Comparison of ENCODE assay signal across 20 cellular contexts in the genomic region with DNA sequence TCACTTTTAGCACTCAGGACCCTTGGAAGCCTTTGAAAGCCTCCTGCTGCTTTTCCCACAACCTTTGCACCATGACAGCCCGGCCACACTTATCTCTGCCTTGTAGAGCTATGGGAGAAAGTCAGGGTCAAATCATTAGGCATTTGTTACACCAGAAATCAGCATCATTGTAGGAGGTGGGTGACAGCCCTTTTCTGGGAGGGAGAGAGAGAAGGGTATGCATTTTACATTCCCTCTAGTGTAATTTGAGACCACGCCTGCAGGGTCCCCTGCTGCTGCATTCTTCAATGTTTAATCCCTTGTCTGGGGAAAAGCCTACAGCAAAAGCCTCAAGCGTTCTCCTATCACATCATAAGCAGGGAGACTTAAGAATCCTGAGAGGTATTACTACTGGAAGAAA.
DNase-seq lines count a peak whose midpoint lies in the region; ATAC-seq, FAIRE-seq and TF ChIP-seq lines count a peak whose summit lies in the region.
"Had no signal": no experiment of that assay in that cellular context is flagged by ENCODE, and none has a peak within 500 bp of the region (broad histone marks: within the 10 kb centered on the region; RNA-seq: fewer than 3 reads in every experiment).

No MANE protein-coding gene starts in this region.

- no peak overlapping the region for H3K27ac ChIP-seq in A673 (ENCODE audit: low read depth, low read length, poor library complexity, severe bottlenecking)
- peak overlapping the region; percentile 47; the same call in 1 of the 2 replicates for H3K27ac ChIP-seq in H1 (ENCODE audit: low read depth, low read length)
- H3K27ac ChIP-seq in mesenchymal stem cell (ENCODE audit: low read length, poor library complexity, severe bottlenecking) = peak overlapping the region; percentile 87
- no peak overlapping the region for H3K27ac ChIP-seq in prostate gland
- H3K27ac ChIP-seq: adrenal gland, parathyroid adenoma had no signal

- H3K23ac ChIP-seq in H1 (ENCODE audit: insufficient read length) = no peak overlapping the region
- H3K23ac ChIP-seq in mesenchymal stem cell (ENCODE audit: low read length in 2 of 2) = no peak overlapping the region

- no peak overlapping the region for H3K56ac ChIP-seq in H1 (replicated peaks; ENCODE audit: insufficient read length, low read depth, low read length)

- H3K9ac ChIP-seq in H1 (replicated peaks in 1 of 4; ENCODE audit: extremely low read depth in 1 of 4, low read depth in 3 of 4, low read length in 3 of 4) = no peak overlapping the region
- no peak overlapping the region for H3K9ac ChIP-seq in mesenchymal stem cell (ENCODE audit: low read length)
- H3K9ac ChIP-seq: parathyroid adenoma had no signal

- TF ChIP-seq CTCF in A673 (conservative IDR thresholded peaks at IDR 0.05; ENCODE audit: low read depth, low read length) (peak; percentile 42), H1 (IDR thresholded peaks at IDR 0.05; ENCODE audit: control extremely low read depth in 1 of 3, insufficient read depth in 1 of 3, low read depth in 1 of 3, low read length in 3 of 3) (no peak), chondrocyte (IDR thresholded peaks at IDR 0.05) (no peak), prostate gland (IDR thresholded peaks at IDR 0.05) (no peak)

- H3K27me3 ChIP-seq in A673 (replicated peaks; ENCODE audit: insufficient read depth, low read depth, low read length, poor library complexity) (no peaks in the 10 kb centered on the region), H1 (replicated peaks in 1 of 4; ENCODE audit: control insufficient read depth in 3 of 4, extremely low read depth in 1 of 4, insufficient read depth in 3 of 4, low read length in 3 of 4) (no peaks in the 10 kb centered on the region), mesenchymal stem cell (ENCODE audit: control insufficient read depth in 1 of 2, insufficient read depth in 1 of 2, low read length in 2 of 2) (no peaks in the 10 kb centered on the region), prostate gland (replicated peaks; ENCODE audit: insufficient read depth) (no peaks in the 10 kb centered on the region)
- H3K27me3 ChIP-seq: adrenal gland had no signal

- DNase-seq in A673 (ENCODE audit: low spot score) (peak; percentile 90), NCI-H2171 (lab: John Stamatoyannopoulos, UW) (peak; percentile 41), H1 (ENCODE audit: low read depth in 1 of 2, low spot score in 2 of 2) (peak; percentile 66 to 75), mesenchymal stem cell (no peak), chondrocyte (ENCODE audit: low spot score) (no peak), prostate gland (ENCODE audit: low spot score) (no peak)
- DNase-seq in stimulated activated naive CD4-positive, alpha-beta T cell (lab: John Stamatoyannopoulos, UW) = no peak
- DNase-seq: adrenal gland; C1 segment of cervical spinal cord; DMS79 treated with DMSO at 0.1 percent for 48 hours; KG1; NCI-H1048; stimulated activated naive CD8-positive, alpha-beta T cell treated with anti-CD3 and anti-CD28 coated beads, Interleukin-15, Interleukin-2, amounts not matched to agents 100 U/mL and 50 U/mL, for 24 hours; T-helper 17 cell had no signal

- H2BK12ac ChIP-seq in H1 (ENCODE audit: low read depth, low read length) (no peak overlapping the region), mesenchymal stem cell (ENCODE audit: low read length in 2 of 2) (no peak overlapping the region)

- WGBS in H1 (ENCODE audit: extremely low coverage in 1 of 2, insufficient coverage in 1 of 2, insufficient read length in 1 of 2, insufficient replicate concordance in 2 of 2, low coverage in 1 of 2, low lambda C conversion rate in 2 of 2, missing lambda C conversion rate in 1 of 2), 2 experiments = 2% methylated on average over 3 of the region's 3 CpGs; no CpG with 5 or more reads in 1 of the 2 experiments
- no CpG with 5 or more reads among the region's 3 CpGs for WGBS in mesenchymal stem cell
- whole genome bisulfite sequencing in prostate gland = 64% methylated on average over 3 of the region's 3 CpGs

- H2AK5ac ChIP-seq in H1 (ENCODE audit: low read depth, low read length) (no peak overlapping the region), mesenchymal stem cell (ENCODE audit: low read length, severe bottlenecking) (no peak overlapping the region)

- no peak overlapping the region for H3K4me3 Mint-ChIP-seq in chondrocyte (ENCODE audit: unreplicated experiment)
- H3K4me3 Mint-ChIP-seq: activated T-helper 17 cell treated with anti-CD3 and anti-CD28 coated beads, Interleukin-2, amount 50 U/mL, for 72 hours; T-helper 17 cell had no signal

- peak overlapping the region; percentile 94 for H4K5ac ChIP-seq in H1 (ENCODE audit: insufficient read length, low read depth, low read length)

- H3K4me3 ChIP-seq in A673 (ENCODE audit: low read depth, low read length, poor library complexity, severe bottlenecking) (peak overlapping the region; percentile 8), H1 (ENCODE audit: extremely low read depth in 1 of 4, insufficient read depth in 2 of 4, low read depth in 3 of 4, low read length in 4 of 4) (peak overlapping the region in 2 of 4 experiments; percentile 25 to 53; a peak in 4 of 8 replicates), mesenchymal stem cell (ENCODE audit: insufficient read depth in 1 of 2, low read depth in 1 of 2, low read length in 2 of 2) (no peak overlapping the region), prostate gland (no peak overlapping the region)
- H3K4me3 ChIP-seq: adrenal gland had no signal

- H3K79me2 ChIP-seq in H1 (ENCODE audit: control insufficient read depth in 1 of 2, insufficient read depth in 2 of 2, low read length in 2 of 2) = no peaks in the 10 kb centered on the region
- H3K79me2 ChIP-seq: parathyroid adenoma had no signal

- H4K91ac ChIP-seq in H1 (replicated peaks; ENCODE audit: insufficient read length, low read length) (no peak overlapping the region), mesenchymal stem cell (ENCODE audit: low read length) (no peak overlapping the region)

- no peak for TF ChIP-seq POLR2A in H1 (IDR thresholded peaks at IDR 0.05; ENCODE audit: control extremely low read depth in 1 of 2, low read depth in 2 of 2, low read length in 2 of 2)
- no peak for TF ChIP-seq POLR2A in prostate gland (IDR thresholded peaks at IDR 0.05)

- H3K4me2 ChIP-seq in H1 (ENCODE audit: insufficient read depth in 1 of 2, low read depth in 2 of 2, low read length in 2 of 2) = peak overlapping the region; percentile 36 to 70
- H3K4me2 ChIP-seq in mesenchymal stem cell (ENCODE audit: low read length, poor library complexity, severe bottlenecking) = peak overlapping the region; percentile 4

- no peaks in the 10 kb centered on the region for H3K36me3 Mint-ChIP-seq in chondrocyte (ENCODE audit: low read depth)

- H3K36me3 ChIP-seq in A673 (ENCODE audit: insufficient read depth, low read length, poor library complexity, severe bottlenecking) (no peaks in the 10 kb centered on the region), H1 (ENCODE audit: control insufficient read depth in 2 of 4, insufficient read depth in 4 of 4, low read length in 3 of 4) (no peaks in the 10 kb centered on the region), mesenchymal stem cell (ENCODE audit: control insufficient read depth in 1 of 2, insufficient read depth in 2 of 2, low read depth in 1 of 2, low read length in 2 of 2) (no peaks in the 10 kb centered on the region), prostate gland (no peaks in the 10 kb centered on the region)
- H3K36me3 ChIP-seq: adrenal gland had no signal

- peaks cover 25% of the 10 kb centered on the region for H3K4me1 ChIP-seq in A673 (ENCODE audit: insufficient read depth, low read length, poor library complexity, severe bottlenecking)
- peaks cover 0 to 22% (median 5%) of the 10 kb centered on the region in 4 experiments; a peak in 2 of 7 replicates for H3K4me1 ChIP-seq in H1 (replicated peaks in 1 of 4; ENCODE audit: control insufficient read depth in 3 of 4, insufficient read depth in 4 of 4, low read length in 3 of 4)
- H3K4me1 ChIP-seq in mesenchymal stem cell (ENCODE audit: control insufficient read depth, insufficient read depth, low read depth, low read length) = no peaks in the 10 kb centered on the region
- H3K4me1 ChIP-seq in prostate gland (replicated peaks) = no peaks in the 10 kb centered on the region
- H3K4me1 ChIP-seq: adrenal gland, parathyroid adenoma had no signal

- H2BK5ac ChIP-seq in H1 (ENCODE audit: low read depth, low read length) (no peak overlapping the region), mesenchymal stem cell (ENCODE audit: low read depth, low read length, poor library complexity, severe bottlenecking) (no peak overlapping the region)

- H3K14ac ChIP-seq in H1 (ENCODE audit: insufficient read length) (no peak overlapping the region), mesenchymal stem cell (ENCODE audit: low read length in 2 of 2) (no peak overlapping the region)

- H2BK120ac ChIP-seq in H1 (replicated peaks; ENCODE audit: low read depth, low read length) = no peak overlapping the region
- H2BK120ac ChIP-seq in mesenchymal stem cell (ENCODE audit: low read depth, low read length) = no peak overlapping the region

- intact Hi-C loops in A673 (cut with micrococcal nuclease; ENCODE audit: unreplicated experiment) (no loop called here), prostate gland (cut with DNase I) (no loop called here)

- no peaks in the 10 kb centered on the region for H3K4me1 Mint-ChIP-seq in chondrocyte (ENCODE audit: low read depth)
- H3K4me1 Mint-ChIP-seq: activated T-helper 17 cell treated with anti-CD3 and anti-CD28 coated beads, Interleukin-2, amount 50 U/mL, for 72 hours; T-helper 17 cell had no signal

- H2BK20ac ChIP-seq in H1 (ENCODE audit: low read length) = no peak overlapping the region

- H3K4ac ChIP-seq in H1 (replicated peaks; ENCODE audit: insufficient read length, low read depth, low read length) = no peak overlapping the region
- no peak overlapping the region for H3K4ac ChIP-seq in mesenchymal stem cell (ENCODE audit: low read depth in 1 of 2, low read length in 2 of 2)

- H3K79me1 ChIP-seq in H1 (ENCODE audit: low read depth, low read length) = no peaks in the 10 kb centered on the region
- H3K79me1 ChIP-seq in mesenchymal stem cell (replicated peaks; ENCODE audit: low read length, poor library complexity, severe bottlenecking) = no peaks in the 10 kb centered on the region

- H3K9me3 Mint-ChIP-seq in chondrocyte (ENCODE audit: low read depth) = no peaks in the 10 kb centered on the region
- H3K9me3 Mint-ChIP-seq: activated T-helper 17 cell treated with anti-CD3 and anti-CD28 coated beads, Interleukin-2, amount 50 U/mL, for 72 hours had no signal

- H3K9me3 ChIP-seq in A673 (ENCODE audit: low read depth, low read length, poor library complexity, severe bottlenecking) (no peaks in the 10 kb centered on the region), H1 (ENCODE audit: insufficient read depth in 2 of 2, low read depth in 1 of 2, low read length in 1 of 2) (no peaks in the 10 kb centered on the region), mesenchymal stem cell (ENCODE audit: control insufficient read depth, low read length) (no peaks in the 10 kb centered on the region), prostate gland (no peaks in the 10 kb centered on the region)
- H3K9me3 ChIP-seq: adrenal gland had no signal

- H3K18ac ChIP-seq in H1 (ENCODE audit: extremely low read depth, low read length) (no peak overlapping the region), mesenchymal stem cell (ENCODE audit: low read depth in 1 of 2, low read length in 2 of 2) (no peak overlapping the region)

- H3K27me3 Mint-ChIP-seq in chondrocyte (ENCODE audit: low read depth) = no peaks in the 10 kb centered on the region
- H3K27me3 Mint-ChIP-seq: activated T-helper 17 cell treated with anti-CD3 and anti-CD28 coated beads, Interleukin-2, amount 50 U/mL, for 72 hours; T-helper 17 cell had no signal

- H2AFZ ChIP-seq in H1 (ENCODE audit: low read length) = 0 out of 2 replicates have a peak overlapping the region, but pooled peaks have one; percentile 10
- H2AFZ ChIP-seq in mesenchymal stem cell (ENCODE audit: low read depth, low read length) = no peak overlapping the region
- H2AFZ ChIP-seq: parathyroid adenoma had no signal

- no peaks in the 10 kb centered on the region for H3K23me2 ChIP-seq in H1 (ENCODE audit: low read depth, low read length)

- H4K8ac ChIP-seq in H1 (ENCODE audit: extremely low read depth, insufficient read depth, low read length) (no peak overlapping the region), mesenchymal stem cell (ENCODE audit: low read length) (no peak overlapping the region)

- CTCF ChIA-PET in A673 (lab: Charles Lee) (no interaction called here), H1 (lab: Charles Lee; ENCODE audit: partially characterized antibody) (no interaction called here)

- peak in 1 of 2 experiments; percentile 30; a peak in 2 of 4 replicates for TF ChIP-seq RAD21 in H1 (IDR thresholded peaks at IDR 0.05 in 1 of 2, conservative IDR thresholded peaks at IDR 0.05 in 1 of 2; ENCODE audit: low read depth in 2 of 2, low read length in 2 of 2)

- POLR2A ChIA-PET in A673 (lab: Charles Lee; ENCODE audit: low non-redundant PET) (no interaction called here), H1 (lab: Charles Lee; ENCODE audit: partially characterized antibody) (no interaction called here)

- BruUV-seq in A673 (replicated peaks; lab: Mats Ljungman, UMichigan) = no TSS peak

- FAIRE-seq in H1 (lab: Jason Lieb, UNC) = peak; percentile 98
- FAIRE-seq: colon, frontal cortex had no signal

- ATAC-seq in GM18870 (IDR thresholded peaks at IDR 0.05; ENCODE audit: unreplicated experiment) = no peak
- ATAC-seq: activated T-helper 17 cell treated with anti-CD3 and anti-CD28 coated beads, Interleukin-2, amount 50 U/mL, for 72 hours; Right ventricle myocardium inferior; stimulated activated naive CD8-positive, alpha-beta T cell treated with anti-CD3 and anti-CD28 coated beads, Interleukin-15, Interleukin-2, amounts not matched to agents 100 U/mL and 50 U/mL, for 24 hours; T-helper 17 cell had no signal

- H2BK15ac ChIP-seq in H1 (ENCODE audit: low read length) (no peak overlapping the region), mesenchymal stem cell (ENCODE audit: low read depth, poor library complexity, severe bottlenecking) (no peak overlapping the region)

- H3K27ac Mint-ChIP-seq in chondrocyte (ENCODE audit: unreplicated experiment) = no peak overlapping the region
- H3K27ac Mint-ChIP-seq: activated T-helper 17 cell treated with anti-CD3 and anti-CD28 coated beads, Interleukin-2, amount 50 U/mL, for 72 hours; T-helper 17 cell had no signal

- no peaks in the 10 kb centered on the region for H4K20me1 ChIP-seq in H1 (replicated peaks in 1 of 2; ENCODE audit: control insufficient read depth in 1 of 2, insufficient read depth in 2 of 2, low read length in 2 of 2)

- peak in 1 of 2 experiments; percentile 70; a peak in 1 of 3 replicates for TF ChIP-seq EP300 in H1 (IDR thresholded peaks at IDR 0.05; ENCODE audit: borderline replicate concordance in 1 of 2, low read depth in 2 of 2, low read length in 2 of 2)

Comparison
In these comparisons a context has a peak if more than half of its experiments do, and no peak if none do; other contexts are left out.
1. DNase-seq: peak in A673 (single experiment), NCI-H2171 (single experiment) and H1 (2 of 2); none in mesenchymal stem cell (single experiment), chondrocyte (single experiment), prostate gland (single experiment) and stimulated activated naive CD4-positive, alpha-beta T cell (0 of 6).
2. H3K27ac ChIP-seq: peak in H1 (single experiment) and mesenchymal stem cell (single experiment); none in A673 (single experiment) and prostate gland (0 of 2).